2 cellular contexts compared by ENCODE assay signal in the genomic region with DNA sequence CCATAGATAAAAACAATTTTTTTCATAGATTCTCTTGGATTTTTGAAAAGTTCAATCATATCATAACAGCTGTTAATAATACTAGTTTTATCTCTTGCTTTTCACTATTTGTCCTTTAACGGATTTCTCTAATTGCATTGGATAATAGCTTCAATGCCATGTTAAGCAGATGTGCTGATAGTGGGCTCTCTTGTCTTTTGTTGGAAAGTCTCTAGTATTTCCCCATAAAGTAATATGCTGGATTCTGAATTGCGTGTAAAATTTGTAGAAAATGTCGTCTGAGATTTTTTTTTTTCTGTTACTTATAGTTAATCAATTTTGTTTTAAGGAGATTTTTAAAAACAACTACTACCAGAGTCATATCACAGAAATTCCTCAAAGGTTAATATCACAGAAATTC.
TF ChIP-seq lines count a peak whose summit lies in the region.

No MANE protein-coding gene starts in this region.

TF ChIP-seq in SK-N-SH treated with all-trans-retinoic acid at 6 μM for 48 hours, 23 proteins besides CTCF, POLR2A, EP300 and RAD21 (continued from another document):
- TF ChIP-seq TOX (CRISPR knock-in tag; IDR thresholded peaks at IDR 0.05; ENCODE audit: borderline replicate concordance), result no peak
- TF ChIP-seq SNAI2 (CRISPR knock-in tag; IDR thresholded peaks at IDR 0.05), result no peak
- TF ChIP-seq, protein P1, sequence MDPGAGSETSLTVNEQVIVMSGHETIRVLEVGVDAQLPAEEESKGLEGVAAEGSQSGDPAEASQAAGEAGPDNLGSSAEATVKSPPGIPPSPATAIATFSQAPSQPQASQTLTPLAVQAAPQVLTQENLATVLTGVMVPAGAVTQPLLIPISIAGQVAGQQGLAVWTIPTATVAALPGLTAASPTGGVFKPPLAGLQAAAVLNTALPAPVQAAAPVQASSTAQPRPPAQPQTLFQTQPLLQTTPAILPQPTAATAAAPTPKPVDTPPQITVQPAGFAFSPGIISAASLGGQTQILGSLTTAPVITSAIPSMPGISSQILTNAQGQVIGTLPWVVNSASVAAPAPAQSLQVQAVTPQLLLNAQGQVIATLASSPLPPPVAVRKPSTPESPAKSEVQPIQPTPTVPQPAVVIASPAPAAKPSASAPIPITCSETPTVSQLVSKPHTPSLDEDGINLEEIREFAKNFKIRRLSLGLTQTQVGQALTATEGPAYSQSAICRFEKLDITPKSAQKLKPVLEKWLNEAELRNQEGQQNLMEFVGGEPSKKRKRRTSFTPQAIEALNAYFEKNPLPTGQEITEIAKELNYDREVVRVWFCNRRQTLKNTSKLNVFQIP (CRISPR knock-in tag; IDR thresholded peaks at IDR 0.05; ENCODE audit: borderline replicate concordance, low read depth), result no peak
- no peak for TF ChIP-seq GLIS3 (CRISPR knock-in tag; IDR thresholded peaks at IDR 0.05)
- TF ChIP-seq ARNTL (CRISPR knock-in tag; IDR thresholded peaks at IDR 0.05; ENCODE audit: borderline replicate concordance, low read depth), result no peak

TF ChIP-seq in GM23338, 12 proteins besides CTCF, POLR2A, EP300 and RAD21 (continued from another document):
- TF ChIP-seq, protein P2, sequence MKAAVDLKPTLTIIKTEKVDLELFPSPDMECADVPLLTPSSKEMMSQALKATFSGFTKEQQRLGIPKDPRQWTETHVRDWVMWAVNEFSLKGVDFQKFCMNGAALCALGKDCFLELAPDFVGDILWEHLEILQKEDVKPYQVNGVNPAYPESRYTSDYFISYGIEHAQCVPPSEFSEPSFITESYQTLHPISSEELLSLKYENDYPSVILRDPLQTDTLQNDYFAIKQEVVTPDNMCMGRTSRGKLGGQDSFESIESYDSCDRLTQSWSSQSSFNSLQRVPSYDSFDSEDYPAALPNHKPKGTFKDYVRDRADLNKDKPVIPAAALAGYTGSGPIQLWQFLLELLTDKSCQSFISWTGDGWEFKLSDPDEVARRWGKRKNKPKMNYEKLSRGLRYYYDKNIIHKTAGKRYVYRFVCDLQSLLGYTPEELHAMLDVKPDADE (IDR thresholded peaks at IDR 0.05), result no peak
- no peak for TF ChIP-seq ZNF331 (CRISPR knock-in tag; IDR thresholded peaks at IDR 0.05; ENCODE audit: low read depth)
- TF ChIP-seq CREB1 (CRISPR knock-in tag; IDR thresholded peaks at IDR 0.05; ENCODE audit: low read depth), result no peak
- no peak for TF ChIP-seq JUNB (IDR thresholded peaks at IDR 0.05; ENCODE audit: unreplicated experiment)
- no peak for TF ChIP-seq POLR2AphosphoS5 (IDR thresholded peaks at IDR 0.05; ENCODE audit: low read depth)
- TF ChIP-seq EZH2phosphoT487 (IDR thresholded peaks at IDR 0.05; ENCODE audit: unreplicated experiment), result no peak
- TF ChIP-seq, protein P3, sequence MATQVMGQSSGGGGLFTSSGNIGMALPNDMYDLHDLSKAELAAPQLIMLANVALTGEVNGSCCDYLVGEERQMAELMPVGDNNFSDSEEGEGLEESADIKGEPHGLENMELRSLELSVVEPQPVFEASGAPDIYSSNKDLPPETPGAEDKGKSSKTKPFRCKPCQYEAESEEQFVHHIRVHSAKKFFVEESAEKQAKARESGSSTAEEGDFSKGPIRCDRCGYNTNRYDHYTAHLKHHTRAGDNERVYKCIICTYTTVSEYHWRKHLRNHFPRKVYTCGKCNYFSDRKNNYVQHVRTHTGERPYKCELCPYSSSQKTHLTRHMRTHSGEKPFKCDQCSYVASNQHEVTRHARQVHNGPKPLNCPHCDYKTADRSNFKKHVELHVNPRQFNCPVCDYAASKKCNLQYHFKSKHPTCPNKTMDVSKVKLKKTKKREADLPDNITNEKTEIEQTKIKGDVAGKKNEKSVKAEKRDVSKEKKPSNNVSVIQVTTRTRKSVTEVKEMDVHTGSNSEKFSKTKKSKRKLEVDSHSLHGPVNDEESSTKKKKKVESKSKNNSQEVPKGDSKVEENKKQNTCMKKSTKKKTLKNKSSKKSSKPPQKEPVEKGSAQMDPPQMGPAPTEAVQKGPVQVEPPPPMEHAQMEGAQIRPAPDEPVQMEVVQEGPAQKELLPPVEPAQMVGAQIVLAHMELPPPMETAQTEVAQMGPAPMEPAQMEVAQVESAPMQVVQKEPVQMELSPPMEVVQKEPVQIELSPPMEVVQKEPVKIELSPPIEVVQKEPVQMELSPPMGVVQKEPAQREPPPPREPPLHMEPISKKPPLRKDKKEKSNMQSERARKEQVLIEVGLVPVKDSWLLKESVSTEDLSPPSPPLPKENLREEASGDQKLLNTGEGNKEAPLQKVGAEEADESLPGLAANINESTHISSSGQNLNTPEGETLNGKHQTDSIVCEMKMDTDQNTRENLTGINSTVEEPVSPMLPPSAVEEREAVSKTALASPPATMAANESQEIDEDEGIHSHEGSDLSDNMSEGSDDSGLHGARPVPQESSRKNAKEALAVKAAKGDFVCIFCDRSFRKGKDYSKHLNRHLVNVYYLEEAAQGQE (IDR thresholded peaks at IDR 0.05; ENCODE audit: unreplicated experiment), result no peak
- TF ChIP-seq EZH2 (IDR thresholded peaks at IDR 0.05; ENCODE audit: low read depth, unreplicated experiment), result no peak
